20 cellular contexts compared by ENCODE assay signal in the genomic region with DNA sequence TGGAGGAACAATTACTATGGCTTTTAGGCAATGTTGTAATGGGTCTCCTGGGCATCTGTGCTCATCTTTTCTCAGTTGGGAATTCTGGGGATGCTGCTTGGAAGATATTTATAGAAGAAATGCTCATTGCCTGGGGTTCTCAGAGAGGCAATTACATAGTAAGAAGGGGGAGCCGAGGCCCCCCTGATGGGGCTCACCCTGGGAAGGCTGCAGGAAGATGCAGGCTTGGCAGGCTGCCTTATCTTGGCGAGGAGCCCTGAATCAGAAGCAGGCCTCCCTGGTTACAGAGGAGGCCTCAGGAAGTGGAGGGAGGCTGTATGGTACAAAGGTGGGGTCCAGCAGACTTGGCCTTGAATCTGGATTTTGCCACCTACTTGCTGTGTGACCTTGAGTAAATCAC.
DNase-seq lines count a peak whose midpoint lies in the region; ATAC-seq and TF ChIP-seq lines count a peak whose summit lies in the region.
"Had no signal": no experiment of that assay in that cellular context is flagged by ENCODE, and none has a peak within 500 bp of the region (broad histone marks: within the 10 kb centered on the region; RNA-seq: fewer than 3 reads in every experiment).

No MANE protein-coding gene starts in this region.

- peak in 7 of 8 donors; percentile 46 to 79 (median 53) for ATAC-seq in heart right ventricle
- ATAC-seq: sciatic nerve, T-helper 17 cell had no signal

- TF ChIP-seq CTCF in heart right ventricle (IDR thresholded peaks at IDR 0.05) (no peak), right atrium auricular region (IDR thresholded peaks at IDR 0.05) (no peak), GM20000 (IDR thresholded peaks at IDR 0.05; ENCODE audit: extremely low read depth, missing control alignments) (no peak)

- H3K9me3 ChIP-seq in heart right ventricle (peaks cover 0 to 6% (median 0%) of the 10 kb centered on the region in 11 donors), right atrium auricular region (no peaks in the 10 kb centered on the region)

- 26 to 33% methylated on average over 2 of the region's 2 CpGs for WGBS in heart right ventricle, 2 donors

- H3K27me3 ChIP-seq in heart right ventricle = no peaks in the 10 kb centered on the region
- H3K27me3 ChIP-seq in right atrium auricular region = no peaks in the 10 kb centered on the region
- H3K27me3 ChIP-seq: esophagus squamous epithelium had no signal

- H3K4me1 ChIP-seq in heart right ventricle (peaks cover 0 to 83% (median 22%) of the 10 kb centered on the region in 9 donors), right atrium auricular region (peaks cover 0 to 43% of the 10 kb centered on the region in 2 donors)

- no peak overlapping the region for H3K4me3 ChIP-seq in heart right ventricle
- no peak overlapping the region for H3K4me3 ChIP-seq in right atrium auricular region
- H3K4me3 ChIP-seq: esophagus squamous epithelium had no signal

- H3K36me3 ChIP-seq in heart right ventricle (no peaks in the 10 kb centered on the region), right atrium auricular region (no peaks in the 10 kb centered on the region)
- H3K36me3 ChIP-seq: WERI-Rb-1 had no signal

- H3K27ac ChIP-seq in heart right ventricle = peak overlapping the region in 2 of 10 donors; percentile 6 to 7
- no peak overlapping the region for H3K27ac ChIP-seq in right atrium auricular region
- H3K27ac ChIP-seq: WERI-Rb-1 had no signal

- intact Hi-C loops in heart right ventricle (cut with DNase I) = no loop called here

- DNase-seq in heart right ventricle = peak; percentile 52 to 60
- DNase-seq in right atrium auricular region (ENCODE audit: low spot score) = no peak
- DNase-seq in fibroblast of gingiva (ENCODE audit: low read depth) = peak; percentile 13
- DNase-seq in mucosa of gallbladder (ENCODE audit: low spot score) = peak; percentile 56
- no peak for DNase-seq in NCI-H82 treated with DMSO at 0.1 percent for 48 hours (lab: John Stamatoyannopoulos, UW; ENCODE audit: unreplicated experiment)
- DNase-seq in GM20000 (ENCODE audit: low spot score) = no peak
- no peak for DNase-seq in NCI-H2107 treated with DMSO at 0.1 percent for 48 hours (lab: John Stamatoyannopoulos, UW; ENCODE audit: unreplicated experiment)
- no peak for DNase-seq in NCI-H1694 (lab: John Stamatoyannopoulos, UW)
- DNase-seq: amniotic stem cell; DMS 273 treated with DMSO at 0.1 percent for 48 hours; effector memory CD4-positive, alpha-beta T cell; esophagus squamous epithelium; glutamatergic neuron; HCEC 1CT; Kasumi-1; NCI-H2107; NCI-H526; T-helper 17 cell; WERI-Rb-1 had no signal

Comparison
In these comparisons a context has a peak if more than half of its experiments do, and no peak if none do; other contexts are left out.
1. DNase-seq: peak in heart right ventricle (2 of 2), fibroblast of gingiva (single experiment) and mucosa of gallbladder (single experiment); none in right atrium auricular region (single experiment), NCI-H82 treated with DMSO at 0.1 percent for 48 hours (single experiment), GM20000 (single experiment), NCI-H2107 treated with DMSO at 0.1 percent for 48 hours (single experiment) and NCI-H1694 (single experiment).